14 cellular contexts compared by ENCODE assay signal in genomic region chr11:7764301-7764700, GRCh38. TPM values are rescaled to one million over a fixed set of nuclear protein-coding genes. Genes with fewer than 3 reads are reported as not detected.
"Had no signal": no experiment of that assay in that cellular context is flagged by ENCODE, and none has a peak within 500 bp of the region (broad histone marks: within the 10 kb centered on the region; RNA-seq: fewer than 3 reads in every experiment).

No MANE protein-coding gene starts in this region.

RNA-seq across cellular contexts. Expression of gene OR5P2, which starts 32.4 kb away (rescaled TPM):
- total RNA-seq: hepatocyte, kidney epithelial cell, left cardiac atrium, left colon, left lobe of liver, left ventricle myocardium inferior, left ventricle myocardium superior, liver, lung microvascular endothelial cell, mesenteric fat pad, mononuclear cell, mucosa of descending colon, mucosa of gallbladder, myocyte had no signal

RNA-seq across cellular contexts. Expression of gene OVCH2, which starts 58.0 kb away (rescaled TPM):
- total RNA-seq: kidney epithelial cell, left cardiac atrium, left colon, left lobe of liver, left ventricle myocardium inferior, left ventricle myocardium superior, liver, lung microvascular endothelial cell, mesenteric fat pad, mononuclear cell, mucosa of descending colon, myocyte had no signal
